In genomic region chr10:78464118-78464855, GRCh38 we compare ENCODE assay signal across 23 cellular contexts.
"Had no signal": no experiment of that assay in that cellular context is flagged by ENCODE, and none has a peak within 500 bp of the region (broad histone marks: within the 10 kb centered on the region; RNA-seq: fewer than 3 reads in every experiment).

No MANE protein-coding gene starts in this region.

- H3K9me3 ChIP-seq: adrenal gland, esophagus muscularis mucosa, gastroesophageal sphincter, heart right ventricle, right lobe of liver, vagina had no signal

- H3K4me2 ChIP-seq: smooth muscle cell had no signal

- H3K36me3 ChIP-seq: adrenal gland, esophagus muscularis mucosa, gastroesophageal sphincter, heart right ventricle, right lobe of liver, vagina had no signal

- H3K27ac ChIP-seq: adrenal gland, esophagus muscularis mucosa, gastroesophageal sphincter, heart right ventricle, right lobe of liver, vagina had no signal

- H3K4me3 Mint-ChIP-seq: activated CD4-positive, alpha-beta T cell treated with anti-CD3 and anti-CD28 coated beads, Interleukin-2, amount 10 ng/mL, durations not matched to agents 24 days and 14 days; activated CD8-positive, alpha-beta T cell treated with anti-CD3 and anti-CD28 coated beads for 36 hours; activated naive CD4-positive, alpha-beta T cell treated with anti-CD3 and anti-CD28 coated beads, Interleukin-2, amount 50 U/mL, for 24 hours; dendritic cell treated with granulocyte-macrophage colony-stimulating factor and Interleukin-4, amounts not matched to agents 40 ng/mL and 50 ng/mL, for 4 days; immature natural killer cell; memory B cell; natural killer cell treated with Interleukin-12 subunit alpha and Interleukin-12 subunit beta and Interleukin-15 and Interleukin-18, amount 100 ng/mL, for 72 hours; stimulated activated memory B cell treated with anti-CD40 and anti-IgM and Interleukin-4, amounts not matched to agents 10 μg/mL and 1 μg/mL and 100 μg/mL, for 72 hours had no signal

- ATAC-seq: activated CD8-positive, alpha-beta T cell treated with anti-CD3 and anti-CD28 coated beads for 36 hours; gastroesophageal sphincter; natural killer cell treated with Interleukin-12 subunit alpha and Interleukin-12 subunit beta and Interleukin-15 and Interleukin-18, amount 100 ng/mL, for 72 hours; stimulated activated memory B cell treated with anti-CD40 and anti-IgM and Interleukin-4, amounts not matched to agents 10 μg/mL and 1 μg/mL and 100 μg/mL, for 72 hours had no signal

- H3K27me3 Mint-ChIP-seq: activated naive CD4-positive, alpha-beta T cell treated with anti-CD3 and anti-CD28 coated beads, Interleukin-2, amount 50 U/mL, for 24 hours; natural killer cell treated with Interleukin-12 subunit alpha and Interleukin-12 subunit beta and Interleukin-15 and Interleukin-18, amount 100 ng/mL, for 72 hours had no signal

- H3K27ac Mint-ChIP-seq: activated CD4-positive, alpha-beta T cell treated with anti-CD3 and anti-CD28 coated beads, Interleukin-2, amount 10 ng/mL, durations not matched to agents 24 days and 14 days; activated CD8-positive, alpha-beta T cell treated with anti-CD3 and anti-CD28 coated beads for 36 hours; activated naive CD4-positive, alpha-beta T cell treated with anti-CD3 and anti-CD28 coated beads, Interleukin-2, amount 50 U/mL, for 24 hours; dendritic cell treated with granulocyte-macrophage colony-stimulating factor and Interleukin-4, amounts not matched to agents 40 ng/mL and 50 ng/mL, for 4 days; immature natural killer cell; memory B cell; natural killer cell treated with Interleukin-12 subunit alpha and Interleukin-12 subunit beta and Interleukin-15 and Interleukin-18, amount 100 ng/mL, for 72 hours; stimulated activated memory B cell treated with anti-CD40 and anti-IgM and Interleukin-4, amounts not matched to agents 10 μg/mL and 1 μg/mL and 100 μg/mL, for 72 hours had no signal

- H3K27me3 ChIP-seq: adrenal gland, esophagus muscularis mucosa, gastroesophageal sphincter, heart right ventricle, right lobe of liver, vagina had no signal

- H3K4me1 Mint-ChIP-seq: activated CD4-positive, alpha-beta T cell treated with anti-CD3 and anti-CD28 coated beads, Interleukin-2, amount 10 ng/mL, durations not matched to agents 24 days and 14 days; activated naive CD4-positive, alpha-beta T cell treated with anti-CD3 and anti-CD28 coated beads, Interleukin-2, amount 50 U/mL, for 24 hours; immature natural killer cell; memory B cell; stimulated activated memory B cell treated with anti-CD40 and anti-IgM and Interleukin-4, amounts not matched to agents 10 μg/mL and 1 μg/mL and 100 μg/mL, for 72 hours had no signal

- H3K9me3 Mint-ChIP-seq: activated CD4-positive, alpha-beta T cell treated with anti-CD3 and anti-CD28 coated beads, Interleukin-2, amount 10 ng/mL, durations not matched to agents 24 days and 14 days; activated CD8-positive, alpha-beta T cell treated with anti-CD3 and anti-CD28 coated beads for 36 hours; activated naive CD4-positive, alpha-beta T cell treated with anti-CD3 and anti-CD28 coated beads, Interleukin-2, amount 50 U/mL, for 24 hours; dendritic cell treated with granulocyte-macrophage colony-stimulating factor and Interleukin-4, amounts not matched to agents 40 ng/mL and 50 ng/mL, for 4 days; immature natural killer cell; natural killer cell treated with Interleukin-12 subunit alpha and Interleukin-12 subunit beta and Interleukin-15 and Interleukin-18, amount 100 ng/mL, for 72 hours had no signal

- H3K4me3 ChIP-seq: adrenal gland, esophagus muscularis mucosa, gastroesophageal sphincter, heart right ventricle, right lobe of liver, smooth muscle cell, vagina had no signal

- H3K36me3 Mint-ChIP-seq: activated naive CD4-positive, alpha-beta T cell treated with anti-CD3 and anti-CD28 coated beads, Interleukin-2, amount 50 U/mL, for 24 hours; immature natural killer cell; memory B cell; natural killer cell treated with Interleukin-12 subunit alpha and Interleukin-12 subunit beta and Interleukin-15 and Interleukin-18, amount 100 ng/mL, for 72 hours; stimulated activated memory B cell treated with anti-CD40 and anti-IgM and Interleukin-4, amounts not matched to agents 10 μg/mL and 1 μg/mL and 100 μg/mL, for 72 hours had no signal

- H3K4me1 ChIP-seq: esophagus muscularis mucosa, gastroesophageal sphincter, heart right ventricle, vagina had no signal

- DNase-seq: activated CD4-positive, alpha-beta T cell treated with anti-CD3 and anti-CD28 coated beads, Interleukin-2, amount 10 ng/mL, durations not matched to agents 24 days and 14 days; activated CD8-positive, alpha-beta memory T cell treated with anti-CD3 and anti-CD28 coated beads, Interleukin-2, amount 50 U/mL, for 48 hours; activated CD8-positive, alpha-beta T cell treated with anti-CD3 and anti-CD28 coated beads for 36 hours; activated effector memory CD4-positive, alpha-beta T cell treated with Interleukin-2 at 50 U/mL for 16 hours; activated T-cell treated with anti-CD3 and anti-CD28 coated beads, Interleukin-2, amount 50 U/mL, for 48 hours; effector CD8-positive, alpha-beta T cell; heart right ventricle; immature natural killer cell; kidney glomerular epithelial cell; stimulated activated CD4-positive, alpha-beta T cell treated with anti-CD3 and anti-CD28 coated beads, Interleukin-4, amount 100 ng/mL, for 1 hour; T-helper 1 cell; T-helper 9 cell had no signal
